8 cellular contexts compared by ENCODE assay signal in genomic region chr17:28552201-28552999, GRCh38. TPM values are rescaled to one million over a fixed set of nuclear protein-coding genes. Genes with fewer than 3 reads are reported as not detected.
DNase-seq lines count a peak whose midpoint lies in the region; ATAC-seq and TF ChIP-seq lines count a peak whose summit lies in the region.

Gene UNC119, minus strand, starts transcription at chr17:28552624. Its CDS starts 67 bp downstream, at chr17:28552557.

- TF ChIP-seq CTCF in OCI-LY1 (IDR thresholded peaks at IDR 0.05; ENCODE audit: low read length), result no peak
- TF ChIP-seq CTCF in esophagus muscularis mucosa (IDR thresholded peaks at IDR 0.05), result no peak

- H3K27me3 ChIP-seq in OCI-LY1 (ENCODE audit: insufficient read depth, low read length) (no peaks in the 10 kb centered on the region), esophagus muscularis mucosa (no peaks in the 10 kb centered on the region), muscle layer of duodenum (ENCODE audit: low read depth, low read length) (no peaks in the 10 kb centered on the region)

- DNase-seq in AG08396 (ENCODE audit: low spot score), result peak; percentile 95
- DNase-seq in activated T-cell treated with anti-CD3 and anti-CD28 coated beads, Interleukin-2, amount 50 U/mL, for 24 hours, result peak; percentile 88
- DNase-seq in esophagus muscularis mucosa (ENCODE audit: extremely low spot score), result no peak
- peak; percentile 50 for DNase-seq in stimulated activated CD8-positive, alpha-beta memory T cell treated with anti-CD3 and anti-CD28 coated beads, Interleukin-7, amount 100 ng/mL, for 24 hours (ENCODE audit: low read depth)

- peak; percentile 62 for ATAC-seq in GM19025 (IDR thresholded peaks at IDR 0.05; ENCODE audit: low read depth, unreplicated experiment)
- ATAC-seq in HG03521 (IDR thresholded peaks at IDR 0.05; ENCODE audit: unreplicated experiment), result peak; percentile 48

- H3K36me3 ChIP-seq in OCI-LY1 (ENCODE audit: insufficient read depth, low read length) (peaks cover 34% of the 10 kb centered on the region), esophagus muscularis mucosa (peaks cover 31 to 45% (median 42%) of the 10 kb centered on the region in 4 donors), muscle layer of duodenum (ENCODE audit: control insufficient read depth in 1 of 2, insufficient read depth in 2 of 2, low read length in 2 of 2) (peaks cover 36 to 40% of the 10 kb centered on the region in 2 donors)

- WGBS in esophagus muscularis mucosa, result 6% methylated on average over 14 of the region's 66 CpGs

- H3K9ac ChIP-seq in OCI-LY1 (ENCODE audit: low read length), result peak within 1 kb of the TSS; percentile 59

- no peak for TF ChIP-seq EP300 in esophagus muscularis mucosa (IDR thresholded peaks at IDR 0.05)

- no peaks in the 10 kb centered on the region for H3K9me3 ChIP-seq in OCI-LY1 (ENCODE audit: low read length)
- H3K9me3 ChIP-seq in esophagus muscularis mucosa, result no peaks in the 10 kb centered on the region
- no peaks in the 10 kb centered on the region for H3K9me3 ChIP-seq in muscle layer of duodenum (ENCODE audit: control insufficient read depth in 1 of 2, low read length in 2 of 2)

- H4K20me1 ChIP-seq in OCI-LY1 (ENCODE audit: insufficient read depth, low read length), result no peaks in the 10 kb centered on the region

- no peaks in the 10 kb centered on the region for H3F3A ChIP-seq in OCI-LY1 (ENCODE audit: insufficient read depth, low read length)

- TF ChIP-seq POLR2A in esophagus muscularis mucosa (IDR thresholded peaks at IDR 0.05; ENCODE audit: low read depth), result no peak

- no peaks in the 10 kb centered on the region for H3K9me3 Mint-ChIP-seq in activated T-cell treated with anti-CD3 and anti-CD28 coated beads, Interleukin-2, amount 50 U/mL, for 24 hours

- no peaks in the 10 kb centered on the region for H3K79me2 ChIP-seq in OCI-LY1 (ENCODE audit: insufficient read depth, low read length)

- peak within 1 kb of the TSS; percentile 75 for H3K4me2 ChIP-seq in OCI-LY1 (ENCODE audit: low read length)

- intact Hi-C loops in esophagus muscularis mucosa (cut with DNase I), result loop anchor here (5.0 kb wide), 1 partner anchor 45 kb away; the partner anchor contains the start of gene SPAG5

- H3K4me1 ChIP-seq in OCI-LY1 (ENCODE audit: insufficient read depth, low read length, severe bottlenecking) (peaks cover 12% of the 10 kb centered on the region), esophagus muscularis mucosa (peaks cover 16 to 46% (median 35%) of the 10 kb centered on the region in 4 donors), muscle layer of duodenum (ENCODE audit: control insufficient read depth in 1 of 2, insufficient read depth in 2 of 2, low read length in 2 of 2) (peaks cover 4 to 29% of the 10 kb centered on the region in 2 donors)

- H3K27ac ChIP-seq in OCI-LY1 (ENCODE audit: low read depth, low read length, poor library complexity, severe bottlenecking) (no peak within 1 kb of the TSS), esophagus muscularis mucosa (replicated peaks in 1 of 4) (peak within 1 kb of the TSS; percentile 62 to 80 (median 78)), muscle layer of duodenum (ENCODE audit: low read length) (no peak within 1 kb of the TSS)

- peaks cover 56% of the 10 kb centered on the region for H3K4me1 Mint-ChIP-seq in activated T-cell treated with anti-CD3 and anti-CD28 coated beads, Interleukin-2, amount 50 U/mL, for 24 hours (ENCODE audit: low read depth)

- peak within 1 kb of the TSS; percentile 84 for H3K27ac Mint-ChIP-seq in activated T-cell treated with anti-CD3 and anti-CD28 coated beads, Interleukin-2, amount 50 U/mL, for 24 hours

- no peaks in the 10 kb centered on the region for H3K9me2 ChIP-seq in OCI-LY1 (ENCODE audit: low read depth, low read length)

- H3K36me3 Mint-ChIP-seq in activated T-cell treated with anti-CD3 and anti-CD28 coated beads, Interleukin-2, amount 50 U/mL, for 24 hours (ENCODE audit: low read depth), result peaks cover 57% of the 10 kb centered on the region

- H3K4me3 ChIP-seq in OCI-LY1 (ENCODE audit: low read depth, low read length, poor library complexity, severe bottlenecking) (peak within 1 kb of the TSS; percentile 65), esophagus muscularis mucosa (peak within 1 kb of the TSS; percentile 77 to 91 (median 84)), muscle layer of duodenum (ENCODE audit: low read depth in 1 of 2, low read length in 2 of 2) (peak within 1 kb of the TSS; percentile 45 to 79)

- H2AFZ ChIP-seq in OCI-LY1 (ENCODE audit: low read length), result no peak within 1 kb of the TSS

- no peaks in the 10 kb centered on the region for H3K27me3 Mint-ChIP-seq in activated T-cell treated with anti-CD3 and anti-CD28 coated beads, Interleukin-2, amount 50 U/mL, for 24 hours

- peak within 1 kb of the TSS; percentile 88 for H3K4me3 Mint-ChIP-seq in activated T-cell treated with anti-CD3 and anti-CD28 coated beads, Interleukin-2, amount 50 U/mL, for 24 hours

RNA-seq across cellular contexts. Expression of gene UNC119, which starts in this region (rescaled TPM):
- total RNA-seq in esophagus muscularis mucosa, result 10 to 100 TPM; 16.1 to 36.3 (median 23.2) TPM

Comparison
In these comparisons a context has a peak if more than half of its experiments do, and no peak if none do; other contexts are left out.
1. H3K27ac ChIP-seq: peak in esophagus muscularis mucosa (4 of 4); none in OCI-LY1 (single experiment) and muscle layer of duodenum (single experiment).
2. Peak in every context shown above with its lines, with median percentiles within 50 percentile points of each other: H3K4me3 ChIP-seq.